Comparison of ENCODE assay signal across 2 cellular contexts in the genomic region with DNA sequence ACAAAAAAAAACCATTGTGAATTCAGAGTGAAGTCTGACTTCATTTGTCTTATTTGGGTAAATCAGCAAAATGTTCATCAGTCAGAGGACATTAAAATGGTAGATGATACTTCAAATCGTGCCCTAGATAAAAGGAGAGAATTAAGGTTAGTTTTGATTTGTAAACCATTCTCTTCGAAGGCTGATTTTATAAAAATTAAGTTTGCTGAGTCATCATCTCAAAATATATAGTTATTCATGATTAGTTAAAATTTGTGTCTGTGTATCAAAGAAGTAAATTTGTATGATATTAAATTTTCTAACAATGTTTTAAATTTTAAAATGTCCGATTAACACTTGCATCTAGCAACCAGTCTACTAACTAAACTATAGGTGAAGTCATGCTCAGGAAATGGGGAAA.
TF ChIP-seq lines count a peak whose summit lies in the region.

No MANE protein-coding gene starts in this region.

TF ChIP-seq in GM23338, 12 proteins besides CTCF, POLR2A, EP300 and RAD21 (continues in another document):
- no peak for TF ChIP-seq JUNB (IDR thresholded peaks at IDR 0.05; ENCODE audit: unreplicated experiment)
- no peak for TF ChIP-seq EZH2phosphoT487 (IDR thresholded peaks at IDR 0.05; ENCODE audit: unreplicated experiment)
- no peak for TF ChIP-seq STAT1 (IDR thresholded peaks at IDR 0.05; ENCODE audit: unreplicated experiment)
- TF ChIP-seq ZNF114 (CRISPR knock-in tag; IDR thresholded peaks at IDR 0.05): no peak
- no peak for TF ChIP-seq ZNF331 (CRISPR knock-in tag; IDR thresholded peaks at IDR 0.05; ENCODE audit: low read depth)
- TF ChIP-seq POLR2AphosphoS5 (IDR thresholded peaks at IDR 0.05; ENCODE audit: low read depth): no peak
- no peak for TF ChIP-seq EZH2 (IDR thresholded peaks at IDR 0.05; ENCODE audit: low read depth, unreplicated experiment)
- TF ChIP-seq NANOG (IDR thresholded peaks at IDR 0.05; ENCODE audit: borderline replicate concordance): no peak
- TF ChIP-seq CREB1 (CRISPR knock-in tag; IDR thresholded peaks at IDR 0.05; ENCODE audit: low read depth): no peak
- TF ChIP-seq, protein P1, sequence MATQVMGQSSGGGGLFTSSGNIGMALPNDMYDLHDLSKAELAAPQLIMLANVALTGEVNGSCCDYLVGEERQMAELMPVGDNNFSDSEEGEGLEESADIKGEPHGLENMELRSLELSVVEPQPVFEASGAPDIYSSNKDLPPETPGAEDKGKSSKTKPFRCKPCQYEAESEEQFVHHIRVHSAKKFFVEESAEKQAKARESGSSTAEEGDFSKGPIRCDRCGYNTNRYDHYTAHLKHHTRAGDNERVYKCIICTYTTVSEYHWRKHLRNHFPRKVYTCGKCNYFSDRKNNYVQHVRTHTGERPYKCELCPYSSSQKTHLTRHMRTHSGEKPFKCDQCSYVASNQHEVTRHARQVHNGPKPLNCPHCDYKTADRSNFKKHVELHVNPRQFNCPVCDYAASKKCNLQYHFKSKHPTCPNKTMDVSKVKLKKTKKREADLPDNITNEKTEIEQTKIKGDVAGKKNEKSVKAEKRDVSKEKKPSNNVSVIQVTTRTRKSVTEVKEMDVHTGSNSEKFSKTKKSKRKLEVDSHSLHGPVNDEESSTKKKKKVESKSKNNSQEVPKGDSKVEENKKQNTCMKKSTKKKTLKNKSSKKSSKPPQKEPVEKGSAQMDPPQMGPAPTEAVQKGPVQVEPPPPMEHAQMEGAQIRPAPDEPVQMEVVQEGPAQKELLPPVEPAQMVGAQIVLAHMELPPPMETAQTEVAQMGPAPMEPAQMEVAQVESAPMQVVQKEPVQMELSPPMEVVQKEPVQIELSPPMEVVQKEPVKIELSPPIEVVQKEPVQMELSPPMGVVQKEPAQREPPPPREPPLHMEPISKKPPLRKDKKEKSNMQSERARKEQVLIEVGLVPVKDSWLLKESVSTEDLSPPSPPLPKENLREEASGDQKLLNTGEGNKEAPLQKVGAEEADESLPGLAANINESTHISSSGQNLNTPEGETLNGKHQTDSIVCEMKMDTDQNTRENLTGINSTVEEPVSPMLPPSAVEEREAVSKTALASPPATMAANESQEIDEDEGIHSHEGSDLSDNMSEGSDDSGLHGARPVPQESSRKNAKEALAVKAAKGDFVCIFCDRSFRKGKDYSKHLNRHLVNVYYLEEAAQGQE (IDR thresholded peaks at IDR 0.05; ENCODE audit: unreplicated experiment): no peak
- TF ChIP-seq, protein P2, sequence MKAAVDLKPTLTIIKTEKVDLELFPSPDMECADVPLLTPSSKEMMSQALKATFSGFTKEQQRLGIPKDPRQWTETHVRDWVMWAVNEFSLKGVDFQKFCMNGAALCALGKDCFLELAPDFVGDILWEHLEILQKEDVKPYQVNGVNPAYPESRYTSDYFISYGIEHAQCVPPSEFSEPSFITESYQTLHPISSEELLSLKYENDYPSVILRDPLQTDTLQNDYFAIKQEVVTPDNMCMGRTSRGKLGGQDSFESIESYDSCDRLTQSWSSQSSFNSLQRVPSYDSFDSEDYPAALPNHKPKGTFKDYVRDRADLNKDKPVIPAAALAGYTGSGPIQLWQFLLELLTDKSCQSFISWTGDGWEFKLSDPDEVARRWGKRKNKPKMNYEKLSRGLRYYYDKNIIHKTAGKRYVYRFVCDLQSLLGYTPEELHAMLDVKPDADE (IDR thresholded peaks at IDR 0.05): no peak

TF ChIP-seq in endothelial cell of umbilical vein, 7 proteins besides CTCF, POLR2A, EP300 and RAD21:
- TF ChIP-seq, protein P3, sequence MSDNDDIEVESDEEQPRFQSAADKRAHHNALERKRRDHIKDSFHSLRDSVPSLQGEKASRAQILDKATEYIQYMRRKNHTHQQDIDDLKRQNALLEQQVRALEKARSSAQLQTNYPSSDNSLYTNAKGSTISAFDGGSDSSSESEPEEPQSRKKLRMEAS (IDR thresholded peaks at IDR 0.05; ENCODE audit: insufficient read depth, insufficient read length): no peak
- TF ChIP-seq FOS (IDR thresholded peaks at IDR 0.05; ENCODE audit: borderline replicate concordance, insufficient read depth, low read length) (no peak), JUN (IDR thresholded peaks at IDR 0.05; ENCODE audit: borderline replicate concordance, insufficient read depth, insufficient read length, low read depth) (no peak), POLR2AphosphoS5 (IDR thresholded peaks at IDR 0.05; ENCODE audit: insufficient read depth, low read depth, low read length) (no peak), EZH2 (IDR thresholded peaks at IDR 0.05; ENCODE audit: borderline replicate concordance, low read depth, low read length, severe bottlenecking) (no peak), GATA2 (IDR thresholded peaks at IDR 0.05; ENCODE audit: insufficient read depth, insufficient read length, low read depth, low read length) (no peak), MYC (IDR thresholded peaks at IDR 0.05; ENCODE audit: low read depth, low read length) (no peak)
